19 cellular contexts compared by ENCODE assay signal in the genomic region with DNA sequence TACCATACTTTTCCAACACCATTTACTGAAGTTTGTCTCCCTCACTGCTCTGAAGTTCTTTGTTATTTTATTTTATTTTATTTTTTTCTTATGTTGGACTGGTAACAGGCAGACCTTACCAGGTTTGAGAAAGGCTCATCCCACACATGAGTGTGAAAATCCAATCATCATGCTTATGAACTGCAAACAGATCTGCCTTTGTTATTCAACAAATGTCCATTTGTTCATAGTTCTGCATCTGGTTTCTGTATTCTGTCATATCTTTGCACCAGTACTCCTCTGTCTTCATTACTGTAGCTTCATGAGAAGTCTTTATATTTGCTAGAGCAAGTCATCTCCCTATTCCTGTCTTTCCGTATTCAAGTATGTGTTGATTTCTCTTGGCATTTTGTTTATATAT. TPM values are rescaled to one million over a fixed set of nuclear protein-coding genes. Genes with fewer than 3 reads are reported as not detected.
DNase-seq lines count a peak whose midpoint lies in the region; ATAC-seq and TF ChIP-seq lines count a peak whose summit lies in the region.
"Had no signal": no experiment of that assay in that cellular context is flagged by ENCODE, and none has a peak within 500 bp of the region (broad histone marks: within the 10 kb centered on the region; RNA-seq: fewer than 3 reads in every experiment).

No MANE protein-coding gene starts in this region.

- ATAC-seq in GM21717 (IDR thresholded peaks at IDR 0.05; ENCODE audit: unreplicated experiment) (no peak), GM18909 (IDR thresholded peaks at IDR 0.05; ENCODE audit: poor library complexity, unreplicated experiment) (no peak)

- no peaks in the 10 kb centered on the region for H3K4me1 ChIP-seq in left ventricle myocardium inferior

- no peaks in the 10 kb centered on the region for H3K27me3 ChIP-seq in left ventricle myocardium inferior (ENCODE audit: low read depth)

- no peaks in the 10 kb centered on the region for H3K9me3 ChIP-seq in left ventricle myocardium inferior (replicated peaks)

- TF ChIP-seq CTCF in left ventricle myocardium inferior (IDR thresholded peaks at IDR 0.05; ENCODE audit: borderline replicate concordance), result no peak

- in situ Hi-C loops in SK-MEL-5 (cut with HindIII; ENCODE audit: low pct_unique_long_range_greater_than_20kb, low sequenced_read_pairs), result no loop called here

- H3K4me3 ChIP-seq in left ventricle myocardium inferior, result no peak overlapping the region

- no peaks in the 10 kb centered on the region for H3K36me3 ChIP-seq in left ventricle myocardium inferior

- no peak overlapping the region for H3K27ac ChIP-seq in left ventricle myocardium inferior (replicated peaks)

- DNase-seq in SK-MEL-5 (ENCODE audit: low read depth, low spot score) (peak; percentile 93), foreskin melanocyte (peak; percentile 91), midbrain (lab: John Stamatoyannopoulos, UW) (peak; percentile 61), superior temporal gyrus (ENCODE audit: extremely low spot score) (peak; percentile 79), left ventricle myocardium inferior (no peak)
- DNase-seq: C1 segment of cervical spinal cord; CD8-positive, alpha-beta memory T cell; DMS79; KG1; NCI-H187 treated with DMSO at 0.1 percent for 48 hours; NCI-H2227 treated with DMSO at 0.1 percent for 48 hours; NCI-H510A treated with DMSO at 0.1 percent for 48 hours; NCI-H82; OCI-M1; SHP77 had no signal

- intact Hi-C loops in left ventricle myocardium inferior (cut with micrococcal nuclease), result no loop called here

RNA-seq across cellular contexts. Expression of a gene that starts 5.3 kb away (rescaled TPM):
- total RNA-seq in SK-MEL-5 (2014; rRNA removed; shearing (Covaris generic)), result not detected in 2 replicates
- polyA plus RNA-seq in SK-MEL-5 (2015; cell fraction: cytosol; rRNA removed), result not detected in 2 replicates
- not detected in 2 replicates for polyA plus RNA-seq in SK-MEL-5 (2015; cell fraction: nucleus; rRNA removed)
- total RNA-seq in left ventricle myocardium inferior, result not detected
- total RNA-seq: H4 had no signal
- polyA plus RNA-seq: CD8-positive, alpha-beta memory T cell had no signal

RNA-seq across cellular contexts. Expression of a gene that starts 44.6 kb away (rescaled TPM):
- 15.7 and 18.2 TPM in 2 replicates for total RNA-seq in SK-MEL-5 (2014; rRNA removed; shearing (Covaris generic))
- 9.6 and 14.9 TPM in 2 replicates for polyA plus RNA-seq in SK-MEL-5 (2015; cell fraction: cytosol; rRNA removed)
- 3.8 and 8.8 TPM in 2 replicates for polyA plus RNA-seq in SK-MEL-5 (2015; cell fraction: nucleus; rRNA removed)
- total RNA-seq in left ventricle myocardium inferior, result 21.2 TPM

RNA-seq across cellular contexts. Expression of a gene that starts 56.6 kb away (rescaled TPM):
- total RNA-seq in SK-MEL-5 (2014; rRNA removed; shearing (Covaris generic)), result 0.50 and 0.77 TPM in 2 replicates
- 0.71 TPM in 2 replicates for polyA plus RNA-seq in SK-MEL-5 (2015; cell fraction: cytosol; rRNA removed)
- polyA plus RNA-seq in SK-MEL-5 (2015; cell fraction: nucleus; rRNA removed), result 0.76 and 0.93 TPM in 2 replicates
- total RNA-seq in left ventricle myocardium inferior, result 389 TPM
- total RNA-seq: A673; CD8-positive, alpha-beta memory T cell; H4 had no signal
- polyA plus RNA-seq: CD8-positive, alpha-beta memory T cell had no signal

Comparison
In these comparisons a context has a peak if more than half of its experiments do, and no peak if none do; other contexts are left out.
1. RNA of a gene that starts 56.6 kb away (total RNA-seq): 389 TPM in left ventricle myocardium inferior (single experiment); 0.50 to 0.77 TPM in SK-MEL-5; every median in the first group is over 100 times any median in the second.